8 cellular contexts compared by ENCODE assay signal in genomic region chr11:72589802-72590761, GRCh38.
A peak's percentile ranks its signal among the peaks of the same experiment; 100 is the strongest.
DNase-seq lines count a peak whose midpoint lies in the region; ATAC-seq and TF ChIP-seq lines count a peak whose summit lies in the region.

No MANE protein-coding gene starts in this region.

- H3K27me3 ChIP-seq in heart left ventricle: peaks cover 0 to 52% (median 24%) of the 10 kb centered on the region in 9 donors

- peak in 11 of 12 donors; percentile 30 to 65 (median 48) for TF ChIP-seq CTCF in heart left ventricle (IDR thresholded peaks at IDR 0.05)

- ATAC-seq in heart left ventricle: peak in 3 of 4 donors; percentile 16 to 38 (median 37)
- ATAC-seq in sciatic nerve: peak; percentile 21
- ATAC-seq in GM19328 (IDR thresholded peaks at IDR 0.05; ENCODE audit: unreplicated experiment): no peak
- no peak for ATAC-seq in HG03095 (IDR thresholded peaks at IDR 0.05; ENCODE audit: unreplicated experiment)
- no peak for ATAC-seq in HG03097 (IDR thresholded peaks at IDR 0.05; ENCODE audit: low FRiP score, unreplicated experiment)

- H3K36me3 ChIP-seq in heart left ventricle: peaks cover 0 to 5% (median 0%) of the 10 kb centered on the region in 9 donors

- intact Hi-C loops in heart left ventricle (cut with DNase I): loop anchor here in 7 of 10 donors (2.0 to 10.0 kb wide), 5 partner anchors 53 to 205 kb away; partner anchors contain the start of gene STARD10 (in 1 of the 7)
- intact Hi-C loops in sciatic nerve (cut with DNase I): no loop called here

- H3K27ac ChIP-seq in heart left ventricle: no peak overlapping the region

- peak; percentile 58 for DNase-seq in D341Med (ENCODE audit: low spot score)
- peak; percentile 62 for DNase-seq in NAMALWA (ENCODE audit: low spot score)
- DNase-seq in activated T-helper 1 cell treated with Interleukin-2 at 50 U/mL for 16 hours (ENCODE audit: low read depth): peak; percentile 14
- DNase-seq in heart left ventricle: peak in 4 of 5 donors; percentile 33 to 68 (median 50)
- no peak for DNase-seq in sciatic nerve (ENCODE audit: low spot score)

- WGBS in heart left ventricle, 4 donors: 21 to 31% (median 26%) methylated on average over 30 to 74 of the region's 74 CpGs

- peak overlapping the region; percentile 9 to 46 (median 38) for H3K4me3 ChIP-seq in heart left ventricle

- TF ChIP-seq POLR2A in heart left ventricle (IDR thresholded peaks at IDR 0.05): no peak

- H3K9me3 ChIP-seq in heart left ventricle: no peaks in the 10 kb centered on the region

- H3K4me1 ChIP-seq in heart left ventricle: peaks cover 0 to 22% (median 8%) of the 10 kb centered on the region in 12 donors

Comparison
In these comparisons a context has a peak if more than half of its experiments do, and no peak if none do; other contexts are left out.
1. ATAC-seq: peak in heart left ventricle (3 of 4) and sciatic nerve (single experiment); none in GM19328 (single experiment), HG03095 (single experiment) and HG03097 (single experiment).